Comparison of ENCODE assay signal across 8 cellular contexts in genomic region chr20:3172126-3172932, GRCh38. TPM values are rescaled to one million over a fixed set of nuclear protein-coding genes. Genes with fewer than 3 reads are reported as not detected.
A peak's percentile ranks its signal among the peaks of the same experiment; 100 is the strongest.
DNase-seq lines count a peak whose midpoint lies in the region; FAIRE-seq and TF ChIP-seq lines count a peak whose summit lies in the region.

No MANE protein-coding gene starts in this region.

- H3K27me3 Mint-ChIP-seq in T-helper 1 cell treated with Interleukin-12 subunit alpha and Interleukin-12 subunit beta and Interleukin-4 antibody, amounts not matched to agents 30 μg/mL and 1 μg/mL, for 36 hours (ENCODE audit: low read depth): peaks cover 69% of the 10 kb centered on the region
- H3K27me3 Mint-ChIP-seq in activated naive CD8-positive, alpha-beta T cell treated with anti-CD3 and anti-CD28 coated beads for 36 hours: peaks cover 16% of the 10 kb centered on the region

- H3K4me1 ChIP-seq in keratinocyte (ENCODE audit: control insufficient read depth, extremely low read depth, insufficient read depth, low read length): peaks cover 11% of the 10 kb centered on the region

- peaks cover 35% of the 10 kb centered on the region for H3K27me3 ChIP-seq in keratinocyte (ENCODE audit: control insufficient read depth, extremely low read depth, insufficient read depth, low read length)

- no peaks in the 10 kb centered on the region for H4K20me1 ChIP-seq in keratinocyte (ENCODE audit: control insufficient read depth, extremely low read depth, insufficient read depth, low read length)

- no peaks in the 10 kb centered on the region for H3K9me1 ChIP-seq in keratinocyte (ENCODE audit: control insufficient read depth, extremely low read depth, insufficient read depth, low read length)

- H3K4me2 ChIP-seq in keratinocyte (ENCODE audit: control insufficient read depth, extremely low read depth, insufficient read depth, low read depth, low read length): peak overlapping the region; percentile 93

- H3K4me1 Mint-ChIP-seq in T-helper 1 cell treated with Interleukin-12 subunit alpha and Interleukin-12 subunit beta and Interleukin-4 antibody, amounts not matched to agents 30 μg/mL and 1 μg/mL, for 36 hours (ENCODE audit: low read depth): peaks cover 16% of the 10 kb centered on the region
- peaks cover 11% of the 10 kb centered on the region for H3K4me1 Mint-ChIP-seq in activated naive CD8-positive, alpha-beta T cell treated with anti-CD3 and anti-CD28 coated beads for 36 hours

- dilution Hi-C loops in keratinocyte (cut with MboI; ENCODE audit: extremely low pct_ligation_motif_present, low sequenced_read_pairs): no loop called here

- H3K27ac Mint-ChIP-seq in T-helper 1 cell treated with Interleukin-12 subunit alpha and Interleukin-12 subunit beta and Interleukin-4 antibody, amounts not matched to agents 30 μg/mL and 1 μg/mL, for 36 hours: peak overlapping the region; percentile 75
- no peak overlapping the region for H3K27ac Mint-ChIP-seq in activated naive CD8-positive, alpha-beta T cell treated with anti-CD3 and anti-CD28 coated beads for 36 hours

- peak overlapping the region; percentile 69 to 98 (median 92) for H3K4me3 ChIP-seq in keratinocyte (ENCODE audit: control insufficient read depth in 2 of 3, extremely low read depth in 1 of 3, insufficient read depth in 2 of 3, low read depth in 1 of 3, low read length in 3 of 3)

- DNase-seq in T-helper 1 cell: no peak
- DNase-seq in activated naive CD8-positive, alpha-beta T cell treated with anti-CD3 and anti-CD28 coated beads for 36 hours: no peak
- DNase-seq in keratinocyte (ENCODE audit: low read depth, low spot score): no peak
- no peak for DNase-seq in substantia nigra (lab: John Stamatoyannopoulos, UW)
- DNase-seq in activated CD4-positive, CD25-positive, alpha-beta regulatory T cell treated with anti-CD3 and anti-CD28 coated beads, Interleukin-2, amount 50 U/mL, for 72 hours: no peak
- DNase-seq in 8988T: no peak
- no peak for DNase-seq in HuH-7.5 (ENCODE audit: low spot score)

- peak overlapping the region; percentile 84 for H3K4me3 Mint-ChIP-seq in T-helper 1 cell treated with Interleukin-12 subunit alpha and Interleukin-12 subunit beta and Interleukin-4 antibody, amounts not matched to agents 30 μg/mL and 1 μg/mL, for 36 hours
- peak overlapping the region; percentile 80 for H3K4me3 Mint-ChIP-seq in activated naive CD8-positive, alpha-beta T cell treated with anti-CD3 and anti-CD28 coated beads for 36 hours

- no peaks in the 10 kb centered on the region for H3K79me2 ChIP-seq in keratinocyte (ENCODE audit: control insufficient read depth, insufficient read depth, low read length)

- no peak for TF ChIP-seq CTCF in keratinocyte (optimal IDR thresholded peaks at IDR 0.05 in 1 of 3, IDR thresholded peaks at IDR 0.05 in 1 of 3, conservative IDR thresholded peaks at IDR 0.05 in 1 of 3; ENCODE audit: extremely low read depth in 1 of 3, insufficient read depth in 2 of 3, low read length in 3 of 3)

- no peak for FAIRE-seq in keratinocyte (lab: Jason Lieb, UNC)

- H3K36me3 Mint-ChIP-seq in T-helper 1 cell treated with Interleukin-12 subunit alpha and Interleukin-12 subunit beta and Interleukin-4 antibody, amounts not matched to agents 30 μg/mL and 1 μg/mL, for 36 hours (ENCODE audit: low read depth): peaks cover 2% of the 10 kb centered on the region
- H3K36me3 Mint-ChIP-seq in activated naive CD8-positive, alpha-beta T cell treated with anti-CD3 and anti-CD28 coated beads for 36 hours: no peaks in the 10 kb centered on the region

- H3K36me3 ChIP-seq in keratinocyte (ENCODE audit: control insufficient read depth in 2 of 2, extremely low read depth in 1 of 2, insufficient read depth in 2 of 2, low read length in 2 of 2): no peaks in the 10 kb centered on the region

- no peak overlapping the region for H2AFZ ChIP-seq in keratinocyte (ENCODE audit: control insufficient read depth, low read length)

- H3K9ac ChIP-seq in keratinocyte (ENCODE audit: control insufficient read depth, extremely low read depth, insufficient read depth, low read length): peak overlapping the region; percentile 88

- H3K9me3 Mint-ChIP-seq in T-helper 1 cell treated with Interleukin-12 subunit alpha and Interleukin-12 subunit beta and Interleukin-4 antibody, amounts not matched to agents 30 μg/mL and 1 μg/mL, for 36 hours: no peaks in the 10 kb centered on the region
- no peaks in the 10 kb centered on the region for H3K9me3 Mint-ChIP-seq in activated naive CD8-positive, alpha-beta T cell treated with anti-CD3 and anti-CD28 coated beads for 36 hours

- H3K27ac ChIP-seq in keratinocyte (ENCODE audit: control insufficient read depth, insufficient read depth, low read length) (no peak overlapping the region), substantia nigra (ENCODE audit: low read depth, low read length, poor library complexity, severe bottlenecking) (peak overlapping the region; percentile 38)

- H3K9me3 ChIP-seq in keratinocyte (ENCODE audit: control insufficient read depth, low read depth, low read length): no peaks in the 10 kb centered on the region

RNA-seq across cellular contexts. Expression of gene LZTS3, which starts 1.0 kb away (rescaled TPM):
- total RNA-seq in activated naive CD8-positive, alpha-beta T cell treated with anti-CD3 and anti-CD28 coated beads for 36 hours: 1 to 10 TPM; 1.6 TPM
- polyA plus RNA-seq in keratinocyte: 2.5 to 6.2 TPM (median 2.9 TPM) in 3 replicates
- 2.3 TPM for polyA plus RNA-seq in keratinocyte (2011; ENCODE audit: low read depth)
- 3.1 and 5.6 TPM in 2 replicates for polyA plus RNA-seq in keratinocyte (2011; cell fraction: cytosol; rRNA removed)
- 7.6 and 10.3 TPM in 2 replicates for polyA plus RNA-seq in keratinocyte (2011; cell fraction: nucleus; rRNA removed)
- 3.0 and 5.2 TPM in 2 replicates for polyA plus RNA-seq in keratinocyte (2012; ENCODE audit: low replicate concordance)
- polyA minus RNA-seq in keratinocyte: 3.3 to 10.0 TPM (median 6.4 TPM) in 3 replicates
- 9.6 TPM for polyA minus RNA-seq in keratinocyte (2011; cell fraction: cytosol; rRNA and poly(A)+ RNA removed)
- 5.7 and 6.6 TPM in 2 replicates for polyA minus RNA-seq in keratinocyte (2011; cell fraction: nucleus; rRNA and poly(A)+ RNA removed)

RNA-seq across cellular contexts. Expression of gene FASTKD5, which starts 12.7 kb away (rescaled TPM):
- total RNA-seq in activated naive CD8-positive, alpha-beta T cell treated with anti-CD3 and anti-CD28 coated beads for 36 hours: 10 to 100 TPM; 27.2 to 28.3 TPM
- polyA plus RNA-seq in keratinocyte: 23.7 to 30.9 TPM (median 25.7 TPM) in 3 replicates
- 17.4 TPM for polyA plus RNA-seq in keratinocyte (2011; ENCODE audit: low read depth)
- 11.7 and 21.8 TPM in 2 replicates for polyA plus RNA-seq in keratinocyte (2011; cell fraction: cytosol; rRNA removed)
- polyA plus RNA-seq in keratinocyte (2011; cell fraction: nucleus; rRNA removed): 33.1 and 36.1 TPM in 2 replicates
- 13.6 and 17.0 TPM in 2 replicates for polyA plus RNA-seq in keratinocyte (2012; ENCODE audit: low replicate concordance)
- polyA minus RNA-seq in keratinocyte: 16.2 to 31.6 TPM (median 28.4 TPM) in 3 replicates
- 11.5 TPM for polyA minus RNA-seq in keratinocyte (2011; cell fraction: cytosol; rRNA and poly(A)+ RNA removed)
- polyA minus RNA-seq in keratinocyte (2011; cell fraction: nucleus; rRNA and poly(A)+ RNA removed): 26.6 and 37.5 TPM in 2 replicates

RNA-seq across cellular contexts. Expression of gene UBOX5, which starts 12.7 kb away (rescaled TPM):
- 1 to 10 TPM; 4.5 to 4.9 TPM for total RNA-seq in activated naive CD8-positive, alpha-beta T cell treated with anti-CD3 and anti-CD28 coated beads for 36 hours
- polyA plus RNA-seq in keratinocyte: 1.8 to 2.8 TPM (median 1.8 TPM) in 3 replicates
- polyA plus RNA-seq in keratinocyte (2011; ENCODE audit: low read depth): 4.2 TPM
- 1.7 and 2.0 TPM in 2 replicates for polyA plus RNA-seq in keratinocyte (2011; cell fraction: cytosol; rRNA removed)
- polyA plus RNA-seq in keratinocyte (2011; cell fraction: nucleus; rRNA removed): 3.1 and 4.5 TPM in 2 replicates
- polyA plus RNA-seq in keratinocyte (2012; ENCODE audit: low replicate concordance): 2.3 and 3.1 TPM in 2 replicates
- polyA minus RNA-seq in keratinocyte: 2.9 to 5.1 TPM (median 3.7 TPM) in 3 replicates
- polyA minus RNA-seq in keratinocyte (2011; cell fraction: cytosol; rRNA and poly(A)+ RNA removed): 3.8 TPM
- 2.3 and 4.0 TPM in 2 replicates for polyA minus RNA-seq in keratinocyte (2011; cell fraction: nucleus; rRNA and poly(A)+ RNA removed)

RNA-seq across cellular contexts. Expression of gene DDRGK1, which starts 32.2 kb away (rescaled TPM):
- 10 to 100 TPM; 58.8 to 62.0 TPM for total RNA-seq in activated naive CD8-positive, alpha-beta T cell treated with anti-CD3 and anti-CD28 coated beads for 36 hours
- polyA plus RNA-seq in keratinocyte: 31.0 to 41.5 TPM (median 32.2 TPM) in 3 replicates
- 32.9 TPM for polyA plus RNA-seq in keratinocyte (2011; ENCODE audit: low read depth)
- 18.3 and 36.2 TPM in 2 replicates for polyA plus RNA-seq in keratinocyte (2011; cell fraction: cytosol; rRNA removed)
- 70.9 and 83.6 TPM in 2 replicates for polyA plus RNA-seq in keratinocyte (2011; cell fraction: nucleus; rRNA removed)
- 47.3 and 60.4 TPM in 2 replicates for polyA plus RNA-seq in keratinocyte (2012; ENCODE audit: low replicate concordance)
- 13.8 to 15.7 TPM (median 13.9 TPM) in 3 replicates for polyA minus RNA-seq in keratinocyte
- 28.0 TPM for polyA minus RNA-seq in keratinocyte (2011; cell fraction: cytosol; rRNA and poly(A)+ RNA removed)
- 15.5 and 18.5 TPM in 2 replicates for polyA minus RNA-seq in keratinocyte (2011; cell fraction: nucleus; rRNA and poly(A)+ RNA removed)

RNA-seq across cellular contexts. Expression of gene ITPA, which starts 37.0 kb away (rescaled TPM):
- 10 to 100 TPM; 70.7 to 74.0 TPM for total RNA-seq in activated naive CD8-positive, alpha-beta T cell treated with anti-CD3 and anti-CD28 coated beads for 36 hours
- polyA plus RNA-seq in keratinocyte: 40.5 to 45.4 TPM (median 44.9 TPM) in 3 replicates
- polyA plus RNA-seq in keratinocyte (2011; ENCODE audit: low read depth): 21.5 TPM
- 26.9 and 40.0 TPM in 2 replicates for polyA plus RNA-seq in keratinocyte (2011; cell fraction: cytosol; rRNA removed)
- 36.4 and 46.9 TPM in 2 replicates for polyA plus RNA-seq in keratinocyte (2011; cell fraction: nucleus; rRNA removed)
- 43.4 and 61.8 TPM in 2 replicates for polyA plus RNA-seq in keratinocyte (2012; ENCODE audit: low replicate concordance)
- 10.4 to 16.6 TPM (median 11.3 TPM) in 3 replicates for polyA minus RNA-seq in keratinocyte
- polyA minus RNA-seq in keratinocyte (2011; cell fraction: cytosol; rRNA and poly(A)+ RNA removed): 41.8 TPM
- polyA minus RNA-seq in keratinocyte (2011; cell fraction: nucleus; rRNA and poly(A)+ RNA removed): 10.3 and 11.9 TPM in 2 replicates
